22 cellular contexts compared by ENCODE assay signal in genomic region chr9:13731637-13732036, GRCh38.
"Had no signal": no experiment of that assay in that cellular context is flagged by ENCODE, and none has a peak within 500 bp of the region (broad histone marks: within the 10 kb centered on the region; RNA-seq: fewer than 3 reads in every experiment).

No MANE protein-coding gene starts in this region.

- H3K27ac ChIP-seq: KMS-11, RWPE1, SJSA1, SK-N-MC had no signal

- ATAC-seq: HepG2, K562, Panc1 had no signal

- H3K4me1 Mint-ChIP-seq: IgD-negative memory B cell had no signal

- H3K9me3 ChIP-seq: SJSA1 had no signal

- H3K4me2 ChIP-seq: KMS-11 had no signal

- H3K4me3 ChIP-seq: K562, SJSA1, SK-N-MC had no signal

- H3K36me3 ChIP-seq: SJSA1 had no signal

- H3K36me3 Mint-ChIP-seq: IgD-negative memory B cell had no signal

- H3K27me3 Mint-ChIP-seq: IgD-negative memory B cell had no signal

- DNase-seq: Kasumi-1, NCI-H1048, NCI-H1105, NCI-H1417, NCI-H1436 treated with DMSO at 0.1 percent for 48 hours, NCI-H1694 treated with DMSO at 0.1 percent for 48 hours, NCI-H1930, NCI-H2081, NCI-H2107, NCI-H2227 treated with DMSO at 0.1 percent for 48 hours, NCI-H524, NCI-H526 treated with DMSO at 0.1 percent for 48 hours, NCI-H748 treated with DMSO at 0.1 percent for 48 hours, SIG-M5 had no signal

- H3K4me3 Mint-ChIP-seq: IgD-negative memory B cell had no signal

- H3K27me3 ChIP-seq: SJSA1 had no signal

- FAIRE-seq: HepG2, K562 had no signal

- H3K4me1 ChIP-seq: SJSA1 had no signal

- H3K9ac ChIP-seq: KMS-11 had no signal
